Comparison of ENCODE assay signal across 11 cellular contexts in the genomic region with DNA sequence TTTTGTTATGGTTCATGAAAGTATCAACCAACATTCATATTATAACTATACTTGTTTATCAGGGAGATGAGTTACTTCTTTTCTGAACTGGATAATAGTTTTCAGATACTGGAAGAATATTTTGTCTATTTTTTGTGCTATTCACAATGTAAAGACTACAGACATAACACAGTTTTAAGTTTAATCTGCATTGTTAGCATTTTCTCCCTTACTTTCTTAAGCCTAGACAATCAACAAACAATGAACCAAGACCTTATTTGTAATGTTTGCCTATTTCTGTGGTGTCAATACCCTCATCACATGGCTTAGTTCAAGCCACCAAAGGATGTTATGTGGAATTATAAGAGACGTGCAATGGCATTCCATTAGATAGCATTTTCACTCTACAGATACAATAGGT.
"Had no signal": no experiment of that assay in that cellular context is flagged by ENCODE, and none has a peak within 500 bp of the region (broad histone marks: within the 10 kb centered on the region; RNA-seq: fewer than 3 reads in every experiment).

No MANE protein-coding gene starts in this region.

- H3K4me2 ChIP-seq: GM23338 had no signal

- H3K27ac ChIP-seq: GM23248 had no signal

- H3K36me3 ChIP-seq: HAP-1 had no signal

- H3K9ac ChIP-seq: GM23248 had no signal

- H2AFZ ChIP-seq: GM23248, GM23338 had no signal

- DNase-seq: GM23248, GOT3, H7, H9, HCEC 1CT, HFFc6 had no signal

- H3K4me3 ChIP-seq: GM23248, GM23338, HAP-1 had no signal

- H3K4me1 ChIP-seq: HAP-1 had no signal

- ATAC-seq: GM23338, HCT116 had no signal

- H3K9me3 ChIP-seq: HAP-1 had no signal

- FAIRE-seq: H1, H54 had no signal
